In the genomic region with DNA sequence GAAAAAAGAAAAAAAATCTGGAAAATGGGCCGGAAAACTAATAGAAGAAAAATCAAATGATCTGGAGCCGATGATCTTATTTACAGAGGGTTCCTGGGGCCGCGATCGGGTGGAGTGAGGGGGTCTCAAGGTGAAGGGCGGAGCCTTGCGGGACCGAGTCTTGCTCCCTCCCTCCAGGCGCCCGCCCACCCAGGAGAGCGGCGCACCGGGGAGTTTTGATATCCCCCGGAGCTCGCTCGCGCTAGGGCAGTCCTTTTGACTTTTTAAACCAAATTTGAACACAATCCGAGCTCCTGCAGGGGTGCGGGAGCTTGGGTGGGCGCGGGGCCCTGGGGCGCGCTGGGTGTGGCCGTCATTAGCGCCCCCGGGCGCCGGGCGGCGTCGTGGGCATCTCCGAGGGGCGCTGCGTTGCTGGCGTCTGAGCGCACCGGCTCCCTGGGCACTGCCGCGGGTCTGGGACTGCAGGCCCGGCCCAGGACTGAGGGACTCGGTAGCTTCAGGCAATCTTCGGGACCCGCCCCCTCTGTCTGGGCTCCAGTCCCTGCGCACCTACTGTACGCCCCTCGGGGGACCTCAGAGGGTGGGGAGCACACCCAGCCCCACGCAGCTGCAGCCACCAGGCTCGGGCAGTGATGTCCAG, we compare ENCODE assay signal across 9 cellular contexts. TPM values are rescaled to one million over a fixed set of nuclear protein-coding genes. Genes with fewer than 3 reads are reported as not detected.
DNase-seq lines count a peak whose midpoint lies in the region; ATAC-seq and TF ChIP-seq lines count a peak whose summit lies in the region.
"Had no signal": no experiment of that assay in that cellular context is flagged by ENCODE, and none has a peak within 500 bp of the region (broad histone marks: within the 10 kb centered on the region; RNA-seq: fewer than 3 reads in every experiment).

No MANE protein-coding gene starts in this region.

- no peak for TF ChIP-seq CTCF in activated CD8-positive, alpha-beta T cell treated with anti-CD3 and anti-CD28 coated beads for 36 hours (IDR thresholded peaks at IDR 0.05)
- TF ChIP-seq CTCF in fibroblast of villous mesenchyme (IDR thresholded peaks at IDR 0.05; ENCODE audit: insufficient read depth, low read depth, low read length) = no peak
- no peak for TF ChIP-seq CTCF in thyroid gland (IDR thresholded peaks at IDR 0.05)

- H3K9me3 Mint-ChIP-seq in activated CD8-positive, alpha-beta T cell treated with anti-CD3 and anti-CD28 coated beads for 36 hours = no peaks in the 10 kb centered on the region
- no peaks in the 10 kb centered on the region for H3K9me3 Mint-ChIP-seq in activated CD8-positive, alpha-beta T cell treated with anti-CD3 and anti-CD28 coated beads, Interleukin-2, amount 10 ng/mL, durations not matched to agents 7 days and 5 days (ENCODE audit: insufficient read depth)
- H3K9me3 Mint-ChIP-seq: activated naive CD4-positive, alpha-beta T cell treated with anti-CD3 and anti-CD28 coated beads, Interleukin-2, amount 50 U/mL, for 24 hours had no signal

- H3K36me3 ChIP-seq in muscle layer of duodenum (ENCODE audit: control insufficient read depth in 1 of 2, insufficient read depth in 2 of 2, low read length in 2 of 2) = no peaks in the 10 kb centered on the region
- no peaks in the 10 kb centered on the region for H3K36me3 ChIP-seq in thyroid gland

- peak in 1 of 2 donors; percentile 32 for TF ChIP-seq POLR2A in thyroid gland (IDR thresholded peaks at IDR 0.05)

- WGBS in thyroid gland, 2 donors = 12 to 20% methylated on average over 25 to 34 of the region's 48 CpGs

- H3K27me3 ChIP-seq in muscle layer of duodenum (ENCODE audit: low read depth, low read length) (no peaks in the 10 kb centered on the region), thyroid gland (no peaks in the 10 kb centered on the region)

- H3K36me3 Mint-ChIP-seq in activated CD8-positive, alpha-beta T cell treated with anti-CD3 and anti-CD28 coated beads for 36 hours (ENCODE audit: low read depth) = no peaks in the 10 kb centered on the region
- no peaks in the 10 kb centered on the region for H3K36me3 Mint-ChIP-seq in activated CD8-positive, alpha-beta T cell treated with anti-CD3 and anti-CD28 coated beads, Interleukin-2, amount 10 ng/mL, durations not matched to agents 7 days and 5 days (ENCODE audit: low read depth)
- H3K36me3 Mint-ChIP-seq: activated naive CD4-positive, alpha-beta T cell treated with anti-CD3 and anti-CD28 coated beads, Interleukin-2, amount 50 U/mL, for 24 hours had no signal

- H3K27me3 Mint-ChIP-seq in activated CD8-positive, alpha-beta T cell treated with anti-CD3 and anti-CD28 coated beads for 36 hours = peaks cover 28% of the 10 kb centered on the region
- H3K27me3 Mint-ChIP-seq in activated CD8-positive, alpha-beta T cell treated with anti-CD3 and anti-CD28 coated beads, Interleukin-2, amount 10 ng/mL, durations not matched to agents 7 days and 5 days (ENCODE audit: low read depth) = peaks cover 35% of the 10 kb centered on the region

- no peak for DNase-seq in activated CD8-positive, alpha-beta T cell treated with anti-CD3 and anti-CD28 coated beads for 36 hours
- no peak for DNase-seq in activated CD8-positive, alpha-beta T cell treated with anti-CD3 and anti-CD28 coated beads, Interleukin-2, amount 10 ng/mL, durations not matched to agents 7 days and 5 days
- DNase-seq in fibroblast of villous mesenchyme (ENCODE audit: low read depth) (no peak), thyroid gland (peak; percentile 30 to 34), NCI-H2081 treated with DMSO at 0.1 percent for 48 hours (lab: John Stamatoyannopoulos, UW) (no peak), NCI-H69 (lab: John Stamatoyannopoulos, UW) (no peak)

- H3K4me1 Mint-ChIP-seq in activated CD8-positive, alpha-beta T cell treated with anti-CD3 and anti-CD28 coated beads for 36 hours (ENCODE audit: low read depth) = no peaks in the 10 kb centered on the region
- no peaks in the 10 kb centered on the region for H3K4me1 Mint-ChIP-seq in activated CD8-positive, alpha-beta T cell treated with anti-CD3 and anti-CD28 coated beads, Interleukin-2, amount 10 ng/mL, durations not matched to agents 7 days and 5 days (ENCODE audit: low read depth)

- peak overlapping the region; percentile 27 for H3K27ac Mint-ChIP-seq in activated CD8-positive, alpha-beta T cell treated with anti-CD3 and anti-CD28 coated beads for 36 hours
- H3K27ac Mint-ChIP-seq in activated CD8-positive, alpha-beta T cell treated with anti-CD3 and anti-CD28 coated beads, Interleukin-2, amount 10 ng/mL, durations not matched to agents 7 days and 5 days = no peak overlapping the region
- H3K27ac Mint-ChIP-seq: activated naive CD4-positive, alpha-beta T cell treated with anti-CD3 and anti-CD28 coated beads, Interleukin-2, amount 50 U/mL, for 24 hours had no signal

- POLR2A ChIA-PET in activated CD8-positive, alpha-beta T cell treated with anti-CD3 and anti-CD28 coated beads for 36 hours (lab: Charles Lee) = no interaction called here
- POLR2A ChIA-PET in activated CD8-positive, alpha-beta T cell treated with anti-CD3 and anti-CD28 coated beads, Interleukin-2, amount 10 ng/mL, durations not matched to agents 7 days and 5 days (lab: Charles Lee) = no interaction called here

- ATAC-seq in activated CD8-positive, alpha-beta T cell treated with anti-CD3 and anti-CD28 coated beads for 36 hours = peak; percentile 24
- no peak for ATAC-seq in activated CD8-positive, alpha-beta T cell treated with anti-CD3 and anti-CD28 coated beads, Interleukin-2, amount 10 ng/mL, durations not matched to agents 7 days and 5 days
- ATAC-seq in HG03571 (IDR thresholded peaks at IDR 0.05; ENCODE audit: unreplicated experiment) = no peak

- intact Hi-C loops in activated CD8-positive, alpha-beta T cell treated with anti-CD3 and anti-CD28 coated beads for 36 hours (cut with micrococcal nuclease) = no loop called here
- intact Hi-C loops in thyroid gland (cut with DNase I) = no loop called here

- H3K4me3 ChIP-seq in fibroblast of villous mesenchyme (ENCODE audit: low read depth, low read length) = peak overlapping the region; percentile 9
- peak overlapping the region; percentile 34 to 61 for H3K4me3 ChIP-seq in muscle layer of duodenum (ENCODE audit: low read depth in 1 of 2, low read length in 2 of 2)
- H3K4me3 ChIP-seq in thyroid gland (replicated peaks in 1 of 3) = peak overlapping the region in 2 of 3 donors; percentile 17 to 29

- H3K9me3 ChIP-seq in muscle layer of duodenum (ENCODE audit: control insufficient read depth in 1 of 2, low read length in 2 of 2) = no peaks in the 10 kb centered on the region
- H3K9me3 ChIP-seq in thyroid gland = no peaks in the 10 kb centered on the region

- H3K27ac ChIP-seq in muscle layer of duodenum (ENCODE audit: low read length) (no peak overlapping the region), thyroid gland (peak overlapping the region; percentile 9 to 84 (median 56))

- peaks cover 0 to 3% of the 10 kb centered on the region in 2 donors for H3K4me1 ChIP-seq in muscle layer of duodenum (ENCODE audit: control insufficient read depth in 1 of 2, insufficient read depth in 2 of 2, low read length in 2 of 2)
- peaks cover 18 to 42% of the 10 kb centered on the region in 2 donors for H3K4me1 ChIP-seq in thyroid gland

- peak overlapping the region; percentile 42 for H3K4me3 Mint-ChIP-seq in activated CD8-positive, alpha-beta T cell treated with anti-CD3 and anti-CD28 coated beads for 36 hours
- H3K4me3 Mint-ChIP-seq in activated CD8-positive, alpha-beta T cell treated with anti-CD3 and anti-CD28 coated beads, Interleukin-2, amount 10 ng/mL, durations not matched to agents 7 days and 5 days = no peak overlapping the region
- H3K4me3 Mint-ChIP-seq: activated naive CD4-positive, alpha-beta T cell treated with anti-CD3 and anti-CD28 coated beads, Interleukin-2, amount 50 U/mL, for 24 hours had no signal

- CTCF ChIA-PET in activated CD8-positive, alpha-beta T cell treated with anti-CD3 and anti-CD28 coated beads for 36 hours (lab: Charles Lee) = interaction anchor here (1.2 kb wide), 1 partner anchor 12 kb away, joined by 3 read pairs; no protein-coding TSS in a partner anchor
- CTCF ChIA-PET in activated CD8-positive, alpha-beta T cell treated with anti-CD3 and anti-CD28 coated beads, Interleukin-2, amount 10 ng/mL, durations not matched to agents 7 days and 5 days (lab: Charles Lee) = no interaction called here

RNA-seq across cellular contexts. Expression of a gene that starts 10.9 kb away (rescaled TPM):
- 10 to 100 TPM; 17.4 to 18.6 TPM for total RNA-seq in activated CD8-positive, alpha-beta T cell treated with anti-CD3 and anti-CD28 coated beads for 36 hours
- total RNA-seq in activated CD8-positive, alpha-beta T cell treated with anti-CD3 and anti-CD28 coated beads, Interleukin-2, amount 10 ng/mL, durations not matched to agents 7 days and 5 days = 1 to 10 TPM; 4.3 to 4.6 TPM
- total RNA-seq in fibroblast of villous mesenchyme (0.86 and 3.5 TPM in 2 replicates), thyroid gland (100 to 1,000 TPM in 1 of 4 donors, 10 to 100 TPM in 3; 59.7 to 158 (median 67.1) TPM)

Comparison
In these comparisons a context has a peak if more than half of its experiments do, and no peak if none do; other contexts are left out.
1. DNase-seq: peak in thyroid gland (2 of 2); none in activated CD8-positive, alpha-beta T cell treated with anti-CD3 and anti-CD28 coated beads for 36 hours (single experiment), activated CD8-positive, alpha-beta T cell treated with anti-CD3 and anti-CD28 coated beads, Interleukin-2, amount 10 ng/mL, durations not matched to agents 7 days and 5 days (single experiment), fibroblast of villous mesenchyme (single experiment), NCI-H2081 treated with DMSO at 0.1 percent for 48 hours (single experiment) and NCI-H69 (single experiment).
2. Peak in every context shown above with its lines, with median percentiles within 50 percentile points of each other: H3K4me3 ChIP-seq.